In genomic region chr2:96124406-96125265, GRCh38 we compare ENCODE assay signal across 30 cellular contexts. TPM values are rescaled to one million over a fixed set of nuclear protein-coding genes. Genes with fewer than 3 reads are reported as not detected.
"Had no signal": no experiment of that assay in that cellular context is flagged by ENCODE, and none has a peak within 500 bp of the region (broad histone marks: within the 10 kb centered on the region; RNA-seq: fewer than 3 reads in every experiment).

No MANE protein-coding gene starts in this region.

- H3K9me3 ChIP-seq: esophagus squamous epithelium, heart right ventricle, lower lobe of right lung, prostate gland, sigmoid colon, thoracic aorta, tibial nerve, upper lobe of right lung, uterus had no signal

- H3K27ac ChIP-seq: esophagus squamous epithelium, heart right ventricle, lower lobe of right lung, prostate gland, sigmoid colon, thoracic aorta, tibial nerve, upper lobe of right lung, uterus had no signal

- H3K4me1 ChIP-seq: esophagus squamous epithelium, heart right ventricle, lower lobe of right lung, prostate gland, sigmoid colon, tibial nerve, upper lobe of right lung, uterus had no signal

- H3K36me3 ChIP-seq: esophagus squamous epithelium, heart right ventricle, lower lobe of right lung, prostate gland, sigmoid colon, thoracic aorta, tibial nerve, upper lobe of right lung, uterus had no signal

- DNase-seq: cortex of kidney; effector memory CD8-positive, alpha-beta T cell; erythroblast; esophagus squamous epithelium; foreskin melanocyte; glutamatergic neuron; heart right ventricle; hippocampal formation; immature natural killer cell; islet precursor cell; left ventricle myocardium superior; lower lobe of right lung; natural killer cell; sigmoid colon; stimulated activated CD4-positive, alpha-beta T cell treated with anti-CD3 and anti-CD28 coated beads, Interleukin-2, amount 100 ng/mL, for 24 hours; stimulated activated CD4-positive, alpha-beta T cell treated with anti-CD3 and anti-CD28 coated beads, Interleukin-4, amount 100 ng/mL, for 24 hours; upper lobe of right lung; uterus had no signal

- H3K4me1 Mint-ChIP-seq: neural crest cell had no signal

- H3K27ac Mint-ChIP-seq: immature natural killer cell; stimulated activated memory B cell treated with anti-CD40 and anti-IgM and Interleukin-4, amounts not matched to agents 10 μg/mL and 1 μg/mL and 100 μg/mL, for 72 hours; stimulated activated naive CD8-positive, alpha-beta T cell treated with anti-CD3 and anti-CD28 coated beads, Interleukin-15, Interleukin-2, amounts not matched to agents 100 ng/mL and 50 ng/mL, for 24 hours had no signal

- H3K27me3 ChIP-seq: uterus had no signal

- H3K4me3 Mint-ChIP-seq: effector memory CD8-positive, alpha-beta T cell; immature natural killer cell; natural killer cell; neural crest cell; stimulated activated memory B cell treated with anti-CD40 and anti-IgM and Interleukin-4, amounts not matched to agents 10 μg/mL and 1 μg/mL and 100 μg/mL, for 72 hours; stimulated activated naive CD8-positive, alpha-beta T cell treated with anti-CD3 and anti-CD28 coated beads, Interleukin-15, Interleukin-2, amounts not matched to agents 100 ng/mL and 50 ng/mL, for 24 hours had no signal

- ATAC-seq: effector memory CD8-positive, alpha-beta T cell; left ventricle myocardium superior; right cardiac atrium; stimulated activated memory B cell treated with anti-CD40 and anti-IgM and Interleukin-4, amounts not matched to agents 10 μg/mL and 1 μg/mL and 100 μg/mL, for 72 hours; upper lobe of right lung had no signal

- H3K36me3 Mint-ChIP-seq: natural killer cell had no signal

- H3K9me3 Mint-ChIP-seq: effector memory CD8-positive, alpha-beta T cell; immature natural killer cell; natural killer cell; neural crest cell; stimulated activated memory B cell treated with anti-CD40 and anti-IgM and Interleukin-4, amounts not matched to agents 10 μg/mL and 1 μg/mL and 100 μg/mL, for 72 hours; stimulated activated naive CD8-positive, alpha-beta T cell treated with anti-CD3 and anti-CD28 coated beads, Interleukin-15, Interleukin-2, amounts not matched to agents 100 ng/mL and 50 ng/mL, for 24 hours had no signal

- H3K4me3 ChIP-seq: esophagus squamous epithelium, heart right ventricle, lower lobe of right lung, prostate gland, sigmoid colon, thoracic aorta, tibial nerve, upper lobe of right lung, uterus had no signal

RNA-seq across cellular contexts. Expression of gene ADRA2B, which starts 8.3 kb away (rescaled TPM):
- total RNA-seq: myocyte had no signal

RNA-seq across cellular contexts. Expression of gene ASTL, which starts 13.7 kb away (rescaled TPM):
- total RNA-seq: dermis microvascular lymphatic vessel endothelial cell, heart right ventricle, left ventricle myocardium superior, lower lobe of right lung, mesenteric fat pad, myocyte, neural crest cell, osteoblast, right cardiac atrium, sigmoid colon, skeletal muscle tissue, thoracic aorta, upper lobe of right lung, uterus had no signal
- polyA plus RNA-seq: immature natural killer cell, right cardiac atrium had no signal
